ENCODE assay signal across 12 cellular contexts in the genomic region with DNA sequence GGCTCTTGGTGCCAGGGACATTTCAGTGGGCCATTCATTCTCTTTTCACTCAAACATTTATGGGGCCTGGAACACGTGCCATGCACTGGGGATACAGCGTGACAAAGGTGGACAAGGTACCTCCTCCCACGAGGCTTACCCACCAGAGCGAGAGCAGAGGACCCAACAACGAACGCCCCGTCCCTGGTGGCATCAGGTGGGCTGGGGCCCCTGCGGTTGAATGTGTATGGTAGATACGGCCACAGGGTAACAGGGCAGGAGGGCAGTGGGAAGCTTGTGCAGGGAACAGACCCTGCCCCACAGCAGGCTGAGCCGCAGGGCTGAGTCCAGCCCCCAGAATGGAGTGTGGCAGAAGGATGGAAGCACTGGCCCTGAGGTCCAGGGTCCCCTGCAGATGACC.
DNase-seq lines count a peak whose midpoint lies in the region; ATAC-seq and TF ChIP-seq lines count a peak whose summit lies in the region.
"Had no signal": no experiment of that assay in that cellular context is flagged by ENCODE, and none has a peak within 500 bp of the region (broad histone marks: within the 10 kb centered on the region; RNA-seq: fewer than 3 reads in every experiment).

No MANE protein-coding gene starts in this region.

- H3K9me2 ChIP-seq in GM23248 (ENCODE audit: insufficient read depth), result no peaks in the 10 kb centered on the region

- no peaks in the 10 kb centered on the region for H3K36me3 ChIP-seq in left lung
- no peaks in the 10 kb centered on the region for H3K36me3 ChIP-seq in GM23248 (ENCODE audit: low read depth)

- no peak overlapping the region for H3K4me3 Mint-ChIP-seq in activated naive CD4-positive, alpha-beta T cell treated with anti-CD3 and anti-CD28 coated beads, Interleukin-2, amount 10 ng/mL, durations not matched to agents 7 days and 5 days
- no peak overlapping the region for H3K4me3 Mint-ChIP-seq in activated CD8-positive, alpha-beta T cell treated with anti-CD3 and anti-CD28 coated beads, Interleukin-2, amount 10 ng/mL, durations not matched to agents 7 days and 5 days
- H3K4me3 Mint-ChIP-seq in stimulated activated naive B cell treated with anti-CD40 and anti-IgM and Interleukin-4, amounts not matched to agents 10 μg/mL and 1 μg/mL and 100 μg/mL, for 72 hours, result no peak overlapping the region
- H3K4me3 Mint-ChIP-seq in H9, result no peak overlapping the region; a peak in 1 of 5 replicates
- H3K4me3 Mint-ChIP-seq: GM23338 had no signal

- no peak for ATAC-seq in activated CD8-positive, alpha-beta T cell treated with anti-CD3 and anti-CD28 coated beads, Interleukin-2, amount 10 ng/mL, durations not matched to agents 7 days and 5 days
- no peak for ATAC-seq in left lung
- no peak for ATAC-seq in stimulated activated naive B cell treated with anti-CD40 and anti-IgM and Interleukin-4, amounts not matched to agents 10 μg/mL and 1 μg/mL and 100 μg/mL, for 72 hours (replicated peaks)
- no peak for ATAC-seq in GM21529 (IDR thresholded peaks at IDR 0.05; ENCODE audit: unreplicated experiment)

- H2BK15ac ChIP-seq in H9 (ENCODE audit: low read depth, low read length), result no peak overlapping the region

- H3K36me3 Mint-ChIP-seq in activated naive CD4-positive, alpha-beta T cell treated with anti-CD3 and anti-CD28 coated beads, Interleukin-2, amount 10 ng/mL, durations not matched to agents 7 days and 5 days, result peaks cover 7% of the 10 kb centered on the region
- peaks cover 16% of the 10 kb centered on the region for H3K36me3 Mint-ChIP-seq in activated CD8-positive, alpha-beta T cell treated with anti-CD3 and anti-CD28 coated beads, Interleukin-2, amount 10 ng/mL, durations not matched to agents 7 days and 5 days (ENCODE audit: low read depth)
- no peaks in the 10 kb centered on the region for H3K36me3 Mint-ChIP-seq in stimulated activated naive B cell treated with anti-CD40 and anti-IgM and Interleukin-4, amounts not matched to agents 10 μg/mL and 1 μg/mL and 100 μg/mL, for 72 hours
- no peaks in the 10 kb centered on the region for H3K36me3 Mint-ChIP-seq in H9 (ENCODE audit: insufficient read depth in 1 of 3, low read depth in 3 of 3)

- 91 to 96% methylated on average over 10 of the region's 10 CpGs for WGBS in GM23248 (ENCODE audit: low coverage in 1 of 2, low lambda C conversion rate in 2 of 2, missing lambda C conversion rate in 2 of 2), 2 experiments
- WGBS in H9 (ENCODE audit: extremely low coverage, insufficient read length, low lambda C conversion rate), result no CpG with 5 or more reads among the region's 10 CpGs

- H2AFZ ChIP-seq in GM23248 (no peak overlapping the region), H9 (ENCODE audit: low read length) (no peak overlapping the region)
- H2AFZ ChIP-seq: GM23338 had no signal

- peak overlapping the region; percentile 72 to 77 for H3K27ac ChIP-seq in left lung
- no peak overlapping the region for H3K27ac ChIP-seq in GM23248
- H3K27ac ChIP-seq in H9 (ENCODE audit: insufficient read length, low read depth, low read length), result no peak overlapping the region
- H3K27ac ChIP-seq: SK-N-MC had no signal

- peaks cover 69% of the 10 kb centered on the region for H3K4me1 Mint-ChIP-seq in activated naive CD4-positive, alpha-beta T cell treated with anti-CD3 and anti-CD28 coated beads, Interleukin-2, amount 10 ng/mL, durations not matched to agents 7 days and 5 days
- peaks cover 68% of the 10 kb centered on the region for H3K4me1 Mint-ChIP-seq in activated CD8-positive, alpha-beta T cell treated with anti-CD3 and anti-CD28 coated beads, Interleukin-2, amount 10 ng/mL, durations not matched to agents 7 days and 5 days (ENCODE audit: low read depth)
- H3K4me1 Mint-ChIP-seq in stimulated activated naive B cell treated with anti-CD40 and anti-IgM and Interleukin-4, amounts not matched to agents 10 μg/mL and 1 μg/mL and 100 μg/mL, for 72 hours, result peaks cover 37 to 60% of the 10 kb centered on the region in 2 donors
- peaks cover 0 to 7% of the 10 kb centered on the region in 2 experiments; a peak in 2 of 4 replicates for H3K4me1 Mint-ChIP-seq in H9

- H3K23me2 ChIP-seq in H9 (ENCODE audit: insufficient read length, low read depth, low read length, poor library complexity, severe bottlenecking), result no peaks in the 10 kb centered on the region

- no peak overlapping the region for H3K14ac ChIP-seq in H9 (ENCODE audit: insufficient read depth, low read length)

- no peak overlapping the region for H2BK12ac ChIP-seq in H9 (ENCODE audit: insufficient read length, low read depth, low read length)

- H3K9me3 ChIP-seq in left lung (no peaks in the 10 kb centered on the region), GM23248 (ENCODE audit: low read depth) (peaks cover 5% of the 10 kb centered on the region), H9 (ENCODE audit: control insufficient read depth, low read depth, low read length) (no peaks in the 10 kb centered on the region)

- H3K79me1 ChIP-seq in H9 (ENCODE audit: insufficient read depth, low read depth, low read length, poor library complexity, severe bottlenecking), result no peaks in the 10 kb centered on the region

- H3K4me1 ChIP-seq in left lung (peaks cover 0 to 24% of the 10 kb centered on the region in 2 donors), GM23248 (ENCODE audit: insufficient read depth) (no peaks in the 10 kb centered on the region), H9 (ENCODE audit: insufficient read depth, low read length) (no peaks in the 10 kb centered on the region)

- POLR2A ChIA-PET in activated CD8-positive, alpha-beta T cell treated with anti-CD3 and anti-CD28 coated beads, Interleukin-2, amount 10 ng/mL, durations not matched to agents 7 days and 5 days (lab: Charles Lee), result no interaction called here

- no peak overlapping the region for H4K5ac ChIP-seq in H9 (ENCODE audit: insufficient read length, low read depth, low read length)

- no peak overlapping the region for H2BK120ac ChIP-seq in H9 (ENCODE audit: low read depth, low read length, poor library complexity, severe bottlenecking)

- H2BK20ac ChIP-seq in H9 (ENCODE audit: low read depth, low read length, poor library complexity, severe bottlenecking), result no peak overlapping the region

- in situ Hi-C loops in GM23248 (cut with MboI), result no loop called here

- H3K27me3 ChIP-seq in left lung (no peaks in the 10 kb centered on the region), GM23248 (replicated peaks; ENCODE audit: insufficient read depth) (no peaks in the 10 kb centered on the region; the same call in 1 of the 2 replicates), H9 (ENCODE audit: insufficient read depth, low read length) (no peaks in the 10 kb centered on the region)

- intact Hi-C loops in left lung (cut with DNase I), result no loop called here

- no peak overlapping the region for H3K23ac ChIP-seq in H9 (ENCODE audit: insufficient read length, low read depth, low read length)

- CTCF ChIA-PET in activated naive CD4-positive, alpha-beta T cell treated with anti-CD3 and anti-CD28 coated beads, Interleukin-2, amount 10 ng/mL, durations not matched to agents 7 days and 5 days (lab: Charles Lee), result interaction anchor here (1.2 kb wide), 1 partner anchor 9 kb away, joined by 5 read pairs; no protein-coding TSS in a partner anchor
- CTCF ChIA-PET in activated CD8-positive, alpha-beta T cell treated with anti-CD3 and anti-CD28 coated beads, Interleukin-2, amount 10 ng/mL, durations not matched to agents 7 days and 5 days (lab: Charles Lee), result no interaction called here

- no peak overlapping the region for H3T11ph ChIP-seq in H9 (ENCODE audit: low read length)

- no peak overlapping the region for H2AK5ac ChIP-seq in H9 (ENCODE audit: insufficient read length, low read length)

- H3K4ac ChIP-seq in H9 (ENCODE audit: low read depth, low read length), result no peak overlapping the region

- no peak overlapping the region for H3K56ac ChIP-seq in H9 (ENCODE audit: insufficient read length, low read depth, low read length)

- no peak overlapping the region for H4K8ac ChIP-seq in H9 (replicated peaks; ENCODE audit: insufficient read length, low read depth, low read length)

- H2BK5ac ChIP-seq in H9 (ENCODE audit: insufficient read length, low read length), result no peak overlapping the region

- H3K9ac ChIP-seq in GM23248 (no peak overlapping the region), H9 (ENCODE audit: extremely low read depth, insufficient read length, low read length) (no peak overlapping the region)

- H3K9me3 Mint-ChIP-seq in activated naive CD4-positive, alpha-beta T cell treated with anti-CD3 and anti-CD28 coated beads, Interleukin-2, amount 10 ng/mL, durations not matched to agents 7 days and 5 days, result peaks cover 2% of the 10 kb centered on the region
- H3K9me3 Mint-ChIP-seq in activated CD8-positive, alpha-beta T cell treated with anti-CD3 and anti-CD28 coated beads, Interleukin-2, amount 10 ng/mL, durations not matched to agents 7 days and 5 days (ENCODE audit: insufficient read depth), result peaks cover 12% of the 10 kb centered on the region
- peaks cover 0 to 4% of the 10 kb centered on the region in 2 donors for H3K9me3 Mint-ChIP-seq in stimulated activated naive B cell treated with anti-CD40 and anti-IgM and Interleukin-4, amounts not matched to agents 10 μg/mL and 1 μg/mL and 100 μg/mL, for 72 hours
- peaks cover 0 to 5% of the 10 kb centered on the region in 2 experiments; a peak in 1 of 5 replicates for H3K9me3 Mint-ChIP-seq in H9
- H3K9me3 Mint-ChIP-seq: GM23338 had no signal

- no peak overlapping the region for H4K91ac ChIP-seq in H9 (ENCODE audit: insufficient read length, low read depth, low read length)

- no peaks in the 10 kb centered on the region for H3F3A ChIP-seq in GM23248 (ENCODE audit: insufficient read depth)

- H3K27ac Mint-ChIP-seq in activated naive CD4-positive, alpha-beta T cell treated with anti-CD3 and anti-CD28 coated beads, Interleukin-2, amount 10 ng/mL, durations not matched to agents 7 days and 5 days, result peak overlapping the region; percentile 87
- H3K27ac Mint-ChIP-seq in activated CD8-positive, alpha-beta T cell treated with anti-CD3 and anti-CD28 coated beads, Interleukin-2, amount 10 ng/mL, durations not matched to agents 7 days and 5 days, result peak overlapping the region; percentile 89
- H3K27ac Mint-ChIP-seq in stimulated activated naive B cell treated with anti-CD40 and anti-IgM and Interleukin-4, amounts not matched to agents 10 μg/mL and 1 μg/mL and 100 μg/mL, for 72 hours, result peak overlapping the region; percentile 95
- no peak overlapping the region for H3K27ac Mint-ChIP-seq in H9
- H3K27ac Mint-ChIP-seq: GM23338 had no signal

- H3K27me3 Mint-ChIP-seq in activated naive CD4-positive, alpha-beta T cell treated with anti-CD3 and anti-CD28 coated beads, Interleukin-2, amount 10 ng/mL, durations not matched to agents 7 days and 5 days, result peaks cover 14% of the 10 kb centered on the region
- H3K27me3 Mint-ChIP-seq in activated CD8-positive, alpha-beta T cell treated with anti-CD3 and anti-CD28 coated beads, Interleukin-2, amount 10 ng/mL, durations not matched to agents 7 days and 5 days (ENCODE audit: low read depth), result no peaks in the 10 kb centered on the region
- H3K27me3 Mint-ChIP-seq in stimulated activated naive B cell treated with anti-CD40 and anti-IgM and Interleukin-4, amounts not matched to agents 10 μg/mL and 1 μg/mL and 100 μg/mL, for 72 hours, result no peaks in the 10 kb centered on the region
- peaks cover 2% of the 10 kb centered on the region; the same call in 1 of the 2 replicates for H3K27me3 Mint-ChIP-seq in H9 (ENCODE audit: low read depth)

- no peaks in the 10 kb centered on the region for H4K20me1 ChIP-seq in GM23248 (ENCODE audit: insufficient read depth)
- H4K20me1 ChIP-seq in H9 (ENCODE audit: control insufficient read depth, insufficient read depth, insufficient read length), result no peaks in the 10 kb centered on the region

- TF ChIP-seq CTCF in left lung (IDR thresholded peaks at IDR 0.05), result no peak
- no peak for TF ChIP-seq CTCF in H9 (conservative IDR thresholded peaks at IDR 0.05)

- H3K4me2 ChIP-seq in GM23248 (ENCODE audit: unreplicated experiment) (no peak overlapping the region), H9 (ENCODE audit: insufficient read depth, insufficient read length, low read length) (no peak overlapping the region)
- H3K4me2 ChIP-seq: GM23338 had no signal

- H3K4me3 ChIP-seq in left lung, result no peak overlapping the region
- H3K4me3 ChIP-seq in GM23248, result no peak overlapping the region
- H3K4me3 ChIP-seq: GM23338, SK-N-MC had no signal

- H3K79me2 ChIP-seq in GM23248 (ENCODE audit: insufficient read depth) (no peaks in the 10 kb centered on the region), H9 (ENCODE audit: insufficient read depth, low read length) (no peaks in the 10 kb centered on the region)

- DNase-seq in activated naive CD4-positive, alpha-beta T cell treated with anti-CD3 and anti-CD28 coated beads, Interleukin-2, amount 10 ng/mL, durations not matched to agents 7 days and 5 days, result no peak
- no peak for DNase-seq in activated naive CD4-positive, alpha-beta T cell (lab: John Stamatoyannopoulos, UW)
- DNase-seq in activated CD8-positive, alpha-beta T cell treated with anti-CD3 and anti-CD28 coated beads, Interleukin-2, amount 10 ng/mL, durations not matched to agents 7 days and 5 days, result no peak
- DNase-seq in left lung (no peak), GM23248 (no peak), H9 (no peak)
- DNase-seq in stimulated activated naive B cell treated with anti-CD40 and anti-IgM and Interleukin-4, amounts not matched to agents 10 μg/mL and 1 μg/mL and 100 μg/mL, for 72 hours, result no peak
- DNase-seq: anterior cingulate cortex, NCI-H1436 had no signal

- no peak overlapping the region for H3K18ac ChIP-seq in H9 (ENCODE audit: insufficient read length, low read depth, low read length)

Comparison
In these comparisons a context has a peak if more than half of its experiments do, and no peak if none do; other contexts are left out.
1. H3K27ac Mint-ChIP-seq: peak in activated naive CD4-positive, alpha-beta T cell treated with anti-CD3 and anti-CD28 coated beads, Interleukin-2, amount 10 ng/mL, durations not matched to agents 7 days and 5 days (single experiment), activated CD8-positive, alpha-beta T cell treated with anti-CD3 and anti-CD28 coated beads, Interleukin-2, amount 10 ng/mL, durations not matched to agents 7 days and 5 days (single experiment) and stimulated activated naive B cell treated with anti-CD40 and anti-IgM and Interleukin-4, amounts not matched to agents 10 μg/mL and 1 μg/mL and 100 μg/mL, for 72 hours (single experiment); none in H9 (0 of 3).
2. H3K27ac ChIP-seq: peak in left lung (2 of 2); none in GM23248 (single experiment) and H9 (single experiment).